ENCODE assay signal across 20 cellular contexts in genomic region chr10:70990661-70991060, GRCh38.
DNase-seq lines count a peak whose midpoint lies in the region; ATAC-seq, FAIRE-seq and TF ChIP-seq lines count a peak whose summit lies in the region.
"Had no signal": no experiment of that assay in that cellular context is flagged by ENCODE, and none has a peak within 500 bp of the region (broad histone marks: within the 10 kb centered on the region; RNA-seq: fewer than 3 reads in every experiment).

No MANE protein-coding gene starts in this region.

- H3K27me3 Mint-ChIP-seq in chondrocyte (ENCODE audit: low read depth), result peaks cover 22% of the 10 kb centered on the region

- ATAC-seq in GM19463 (IDR thresholded peaks at IDR 0.05; ENCODE audit: unreplicated experiment), result peak; percentile 6
- ATAC-seq in HG02973 (IDR thresholded peaks at IDR 0.05; ENCODE audit: unreplicated experiment), result no peak
- ATAC-seq in HG02870 (IDR thresholded peaks at IDR 0.05; ENCODE audit: unreplicated experiment), result no peak

- H3K27ac Mint-ChIP-seq in chondrocyte (ENCODE audit: unreplicated experiment), result no peak overlapping the region
- H3K27ac Mint-ChIP-seq: CD4-positive, CD25-positive, alpha-beta regulatory T cell; CD8-positive, alpha-beta memory T cell; IgD-negative memory B cell had no signal

- no peak overlapping the region for H4K8ac ChIP-seq in neuronal stem cell (ENCODE audit: low read depth, low read length)

- no peak for TF ChIP-seq POLR2A in GM12892 (IDR thresholded peaks at IDR 0.05; ENCODE audit: low read depth, low read length)

- H2AFZ ChIP-seq in neuronal stem cell (ENCODE audit: low read length), result no peak overlapping the region
- H2AFZ ChIP-seq: GM23248 had no signal

- no peak for TF ChIP-seq CTCF in chondrocyte (IDR thresholded peaks at IDR 0.05)

- FAIRE-seq in GM12892 (lab: Jason Lieb, UNC), result no peak
- FAIRE-seq: GM19239 had no signal

- no peak overlapping the region for H3K4ac ChIP-seq in neuronal stem cell (ENCODE audit: low read length)

- H2BK120ac ChIP-seq in neuronal stem cell (ENCODE audit: low read depth, low read length), result no peak overlapping the region

- no peak overlapping the region for H3K4me3 Mint-ChIP-seq in chondrocyte (ENCODE audit: unreplicated experiment)
- H3K4me3 Mint-ChIP-seq: CD4-positive, CD25-positive, alpha-beta regulatory T cell; CD8-positive, alpha-beta memory T cell; IgD-negative memory B cell had no signal

- DNase-seq in chondrocyte (ENCODE audit: low spot score) (peak; percentile 59), neuronal stem cell (ENCODE audit: low spot score) (no peak), COLO668 (lab: John Stamatoyannopoulos, UW; ENCODE audit: unreplicated experiment) (no peak), GM12892 (ENCODE audit: insufficient read length) (no peak)
- DNase-seq: 8988T; C1 segment of cervical spinal cord; CD4-positive, CD25-positive, alpha-beta regulatory T cell; CD8-positive, alpha-beta memory T cell; DMS153; DMS79; GDM1; GM23248; KBM-7 had no signal

- H3K27ac ChIP-seq in BLaER1 (no peak overlapping the region), neuronal stem cell (replicated peaks; ENCODE audit: low read length) (no peak overlapping the region)
- H3K27ac ChIP-seq: GM23248 had no signal

- H3K14ac ChIP-seq in neuronal stem cell (ENCODE audit: low read length), result no peak overlapping the region

- no peaks in the 10 kb centered on the region for H3K36me3 Mint-ChIP-seq in chondrocyte (ENCODE audit: low read depth)
- H3K36me3 Mint-ChIP-seq: CD4-positive, CD25-positive, alpha-beta regulatory T cell; CD8-positive, alpha-beta memory T cell; IgD-negative memory B cell had no signal

- H4K91ac ChIP-seq in neuronal stem cell (ENCODE audit: low read depth, low read length, poor library complexity), result no peak overlapping the region

- H3K36me3 ChIP-seq in BLaER1, result no peaks in the 10 kb centered on the region
- no peaks in the 10 kb centered on the region for H3K36me3 ChIP-seq in neuronal stem cell (replicated peaks in 1 of 2; ENCODE audit: control insufficient read depth in 2 of 2, insufficient read depth in 2 of 2, low read length in 2 of 2)
- H3K36me3 ChIP-seq: HAP-1 had no signal

- H3K4me2 ChIP-seq in BLaER1 (0 out of 2 replicates have a peak overlapping the region, but pooled peaks have one; percentile 8), neuronal stem cell (ENCODE audit: insufficient read depth, low read length, poor library complexity, severe bottlenecking) (no peak overlapping the region)

- H3K4me3 ChIP-seq in BLaER1 (no peak overlapping the region), neuronal stem cell (ENCODE audit: low read length in 2 of 2) (no peak overlapping the region)
- H3K4me3 ChIP-seq: GM23248, HAP-1 had no signal

- peak overlapping the region; percentile 10 for H3K23ac ChIP-seq in neuronal stem cell (ENCODE audit: low read depth, low read length, poor library complexity)

- H2AK5ac ChIP-seq in neuronal stem cell (ENCODE audit: low read depth, low read length), result no peak overlapping the region

- H3K9ac ChIP-seq in BLaER1 (no peak overlapping the region), neuronal stem cell (ENCODE audit: low read depth, low read length, poor library complexity) (no peak overlapping the region)
- H3K9ac ChIP-seq: GM23248 had no signal

- no peak overlapping the region for H2BK15ac ChIP-seq in neuronal stem cell (ENCODE audit: low read length)

- no peaks in the 10 kb centered on the region for H3K27me3 ChIP-seq in BLaER1
- H3K27me3 ChIP-seq in neuronal stem cell (ENCODE audit: control insufficient read depth in 3 of 3, insufficient read depth in 3 of 3, low read depth in 1 of 3, low read length in 3 of 3), result peaks cover 0 to 5% (median 0%) of the 10 kb centered on the region in 3 experiments

- H4K20me1 ChIP-seq in BLaER1, result no peaks in the 10 kb centered on the region

- no peaks in the 10 kb centered on the region for H3K9me3 Mint-ChIP-seq in chondrocyte (ENCODE audit: low read depth)
- H3K9me3 Mint-ChIP-seq: CD4-positive, CD25-positive, alpha-beta regulatory T cell; CD8-positive, alpha-beta memory T cell; IgD-negative memory B cell had no signal

- H3K79me1 ChIP-seq in neuronal stem cell (ENCODE audit: low read depth, low read length), result no peaks in the 10 kb centered on the region

- no peaks in the 10 kb centered on the region for H3K4me1 Mint-ChIP-seq in chondrocyte (ENCODE audit: low read depth)
- H3K4me1 Mint-ChIP-seq: CD4-positive, CD25-positive, alpha-beta regulatory T cell; IgD-negative memory B cell had no signal

- H2BK5ac ChIP-seq in neuronal stem cell (ENCODE audit: low read length), result no peak overlapping the region

- H3K18ac ChIP-seq in neuronal stem cell (ENCODE audit: low read length), result no peak overlapping the region

- no CpG with 5 or more reads among the region's 6 CpGs for WGBS in neuronal stem cell (ENCODE audit: extremely low coverage in 2 of 2, insufficient read length in 2 of 2, insufficient replicate concordance in 1 of 2), 2 donors

- H2BK12ac ChIP-seq in neuronal stem cell (ENCODE audit: low read length), result no peak overlapping the region

- H3K9me3 ChIP-seq in BLaER1 (no peaks in the 10 kb centered on the region), neuronal stem cell (replicated peaks in 1 of 2; ENCODE audit: control insufficient read depth in 2 of 2, insufficient read depth in 1 of 2, low read depth in 1 of 2, low read length in 2 of 2) (no peaks in the 10 kb centered on the region)
- H3K9me3 ChIP-seq: HAP-1 had no signal

- peaks cover 24% of the 10 kb centered on the region for H3K4me1 ChIP-seq in BLaER1
- H3K4me1 ChIP-seq in neuronal stem cell (ENCODE audit: control insufficient read depth in 2 of 2, insufficient read depth in 1 of 2, low read depth in 1 of 2, low read length in 2 of 2), result peaks cover 0 to 6% of the 10 kb centered on the region in 2 donors
